ENCODE assay signal across 8 cellular contexts in genomic region chr17:75295220-75296158, GRCh38. TPM values are rescaled to one million over a fixed set of nuclear protein-coding genes. Genes with fewer than 3 reads are reported as not detected.
DNase-seq lines count a peak whose midpoint lies in the region; ATAC-seq and TF ChIP-seq lines count a peak whose summit lies in the region.

No MANE protein-coding gene starts in this region.

- TF ChIP-seq CTCF in lung (IDR thresholded peaks at IDR 0.05; ENCODE audit: control extremely low read depth, extremely low read depth): no peak

- H3K27me3 ChIP-seq in lung (ENCODE audit: control insufficient read depth, insufficient read depth): no peaks in the 10 kb centered on the region

- peak overlapping the region in 1 of 2 donors; percentile 61 for H3K27ac ChIP-seq in lung (ENCODE audit: low read depth in 1 of 2, low read length in 1 of 2)

- DNase-seq in activated CD4-positive, CD25-positive, alpha-beta regulatory T cell treated with anti-CD3 and anti-CD28 coated beads, Interleukin-2, amount 50 U/mL, for 72 hours: no peak
- DNase-seq in SIG-M5 (lab: John Stamatoyannopoulos, UW) (peak; percentile 75), lung (ENCODE audit: low spot score) (no peak), posterior vena cava (ENCODE audit: low spot score) (no peak), HCEC 1CT (no peak), hepatic stellate cell (ENCODE audit: low spot score) (no peak)

- peak; percentile 70 to 73 for ATAC-seq in activated CD4-positive, CD25-positive, alpha-beta regulatory T cell treated with anti-CD3 and anti-CD28 coated beads, Interleukin-2, amount 50 U/mL, for 24 hours
- peak; percentile 64 for ATAC-seq in HG02870 (IDR thresholded peaks at IDR 0.05; ENCODE audit: unreplicated experiment)
- ATAC-seq in lung (ENCODE audit: insufficient read depth, low FRiP score): peak; percentile 38

- no peaks in the 10 kb centered on the region for H3K36me3 ChIP-seq in lung (ENCODE audit: control insufficient read depth in 2 of 2, insufficient read depth in 2 of 2, low read length in 2 of 2)

- whole genome bisulfite sequencing in lung, 2 donors: 39 to 64% methylated on average over 8 of the region's 8 CpGs

- no peaks in the 10 kb centered on the region for H3K4me1 ChIP-seq in lung (ENCODE audit: control insufficient read depth in 2 of 2, insufficient read depth in 2 of 2, low read length in 2 of 2)

- no peak overlapping the region for H3K4me3 ChIP-seq in lung

- intact Hi-C loops in posterior vena cava (cut with DNase I): no loop called here

- H3K9me3 ChIP-seq in lung (ENCODE audit: control insufficient read depth in 2 of 2, insufficient read depth in 1 of 2, low read length in 1 of 2): no peaks in the 10 kb centered on the region

RNA-seq across cellular contexts. Expression of gene SLC25A19, which starts 6.3 kb away (rescaled TPM):
- total RNA-seq in lung (10 to 100 TPM in 1 of 2 donors, 1 to 10 TPM in 1; 9.8 to 27.4 TPM), posterior vena cava (10 to 100 TPM in 1 of 2 donors, 1 to 10 TPM in 1; 9.9 to 14.6 TPM)
- polyA plus RNA-seq in lung: 10 to 100 TPM; 22.2 to 25.7 TPM

RNA-seq across cellular contexts. Expression of gene MIF4GD, which starts 24.5 kb away (rescaled TPM):
- total RNA-seq in lung: 10 to 100 TPM in 1 of 2 donors, 1 to 10 TPM in 1; 9.7 to 32.8 TPM
- polyA plus RNA-seq in lung: 10 to 100 TPM; 13.2 to 34.8 TPM
- 10 to 100 TPM; 25.2 to 27.3 TPM for total RNA-seq in posterior vena cava

RNA-seq across cellular contexts. Expression of gene MRPS7, which starts 33.8 kb away (rescaled TPM):
- total RNA-seq in lung: 10 to 100 TPM; 40.0 to 54.6 TPM
- 10 to 100 TPM; 46.9 to 61.7 TPM for polyA plus RNA-seq in lung
- 10 to 100 TPM; 25.0 to 30.9 TPM for total RNA-seq in posterior vena cava

RNA-seq across cellular contexts. Expression of gene GGA3, which starts 34.1 kb away (rescaled TPM):
- total RNA-seq in lung (10 to 100 TPM; 22.8 to 42.4 TPM), posterior vena cava (10 to 100 TPM; 28.0 to 32.4 TPM)
- polyA plus RNA-seq in lung: 10 to 100 TPM; 26.4 to 35.9 TPM
